ENCODE assay signal across 20 cellular contexts in genomic region chr10:37701781-37702493, GRCh38.
"Had no signal": no experiment of that assay in that cellular context is flagged by ENCODE, and none has a peak within 500 bp of the region (broad histone marks: within the 10 kb centered on the region; RNA-seq: fewer than 3 reads in every experiment).

No MANE protein-coding gene starts in this region.

- H3K4me3 Mint-ChIP-seq: activated CD8-positive, alpha-beta T cell treated with anti-CD3 and anti-CD28 coated beads, Interleukin-2, amount 10 ng/mL, durations not matched to agents 7 days and 5 days; activated naive CD4-positive, alpha-beta T cell treated with anti-CD3 and anti-CD28 coated beads, Interleukin-2, amount 50 U/mL, for 24 hours; mesothelial cell of epicardium; natural killer cell; stimulated activated memory B cell treated with anti-CD40 and anti-IgM and Interleukin-4, amounts not matched to agents 10 μg/mL and 1 μg/mL and 100 μg/mL, for 72 hours; type B pancreatic cell had no signal

- H3K9me3 ChIP-seq: body of pancreas, prostate gland, right atrium auricular region had no signal

- H3K27me3 Mint-ChIP-seq: stimulated activated memory B cell treated with anti-CD40 and anti-IgM and Interleukin-4, amounts not matched to agents 10 μg/mL and 1 μg/mL and 100 μg/mL, for 72 hours; type B pancreatic cell had no signal

- H3K27ac Mint-ChIP-seq: activated CD8-positive, alpha-beta T cell treated with anti-CD3 and anti-CD28 coated beads, Interleukin-2, amount 10 ng/mL, durations not matched to agents 7 days and 5 days; activated naive CD4-positive, alpha-beta T cell treated with anti-CD3 and anti-CD28 coated beads, Interleukin-2, amount 50 U/mL, for 24 hours; mesothelial cell of epicardium; natural killer cell; stimulated activated memory B cell treated with anti-CD40 and anti-IgM and Interleukin-4, amounts not matched to agents 10 μg/mL and 1 μg/mL and 100 μg/mL, for 72 hours; type B pancreatic cell had no signal

- H3K4me1 ChIP-seq: body of pancreas, heart right ventricle, prostate gland, right atrium auricular region, stomach had no signal

- ATAC-seq: activated CD4-positive, CD25-positive, alpha-beta regulatory T cell treated with anti-CD3 and anti-CD28 coated beads, Interleukin-2, amount 50 U/mL, for 24 hours; activated CD8-positive, alpha-beta T cell treated with anti-CD3 and anti-CD28 coated beads, Interleukin-2, amount 10 ng/mL, durations not matched to agents 7 days and 5 days; body of pancreas; left colon; natural killer cell had no signal

- H3K27ac ChIP-seq: body of pancreas, cardiac muscle cell, heart right ventricle, prostate gland, right atrium auricular region, stomach had no signal

- H3K27me3 ChIP-seq: body of pancreas, cardiac muscle cell, heart right ventricle, right atrium auricular region, stomach had no signal

- H3K36me3 ChIP-seq: cardiac muscle cell, heart right ventricle, prostate gland, right atrium auricular region, stomach had no signal

- H3K4me3 ChIP-seq: body of pancreas, cardiac muscle cell, heart right ventricle, prostate gland, right atrium auricular region, stomach had no signal

- H3K36me3 Mint-ChIP-seq: activated naive CD4-positive, alpha-beta T cell treated with anti-CD3 and anti-CD28 coated beads, Interleukin-2, amount 50 U/mL, for 24 hours; natural killer cell; stimulated activated memory B cell treated with anti-CD40 and anti-IgM and Interleukin-4, amounts not matched to agents 10 μg/mL and 1 μg/mL and 100 μg/mL, for 72 hours; type B pancreatic cell had no signal

- DNase-seq: activated CD4-positive, alpha-beta T cell treated with anti-CD3 and anti-CD28 coated beads, Interleukin-2, amount 50 U/mL, for 1 hour; activated CD8-positive, alpha-beta T cell treated with anti-CD3 and anti-CD28 coated beads, Interleukin-2, amount 10 ng/mL, durations not matched to agents 7 days and 5 days; activated gamma-delta T cell treated with Interleukin-2 at 50 U/mL for 16 hours; anterior cingulate cortex; body of pancreas; cortex of kidney; heart right ventricle; left colon; natural killer cell; stimulated activated CD4-positive, alpha-beta T cell treated with anti-CD3 and anti-CD28 coated beads, Interleukin-1b, Interleukin-23, amount 100 ng/mL, for 48 hours; stomach; SW 1271 had no signal

- H3K4me1 Mint-ChIP-seq: activated naive CD4-positive, alpha-beta T cell treated with anti-CD3 and anti-CD28 coated beads, Interleukin-2, amount 50 U/mL, for 24 hours; mesothelial cell of epicardium; natural killer cell; stimulated activated memory B cell treated with anti-CD40 and anti-IgM and Interleukin-4, amounts not matched to agents 10 μg/mL and 1 μg/mL and 100 μg/mL, for 72 hours had no signal

- H3K9me3 Mint-ChIP-seq: type B pancreatic cell had no signal
